ENCODE assay signal across 8 cellular contexts in genomic region chr19:49690656-49691242, GRCh38. TPM values are rescaled to one million over a fixed set of nuclear protein-coding genes. Genes with fewer than 3 reads are reported as not detected.
A peak's percentile ranks its signal among the peaks of the same experiment; 100 is the strongest.
DNase-seq lines count a peak whose midpoint lies in the region; ATAC-seq, FAIRE-seq and TF ChIP-seq lines count a peak whose summit lies in the region.

TSS of gene CPT1C (plus strand) at chr19:49691116. CDS start at chr19:49692253, 1,137 bp downstream.

- peak; percentile 52 for DNase-seq in GM12892 (ENCODE audit: insufficient read length)
- peak; percentile 98 for DNase-seq in NCI-H69 (lab: John Stamatoyannopoulos, UW)
- DNase-seq in activated naive CD4-positive, alpha-beta T cell treated with anti-CD3 and anti-CD28 coated beads, Interleukin-2, amount 50 U/mL, for 16 hours: peak; percentile 62
- peak; percentile 52 for DNase-seq in foreskin melanocyte
- no peak for DNase-seq in natural killer cell treated with Interleukin-12 subunit alpha and Interleukin-12 subunit beta and Interleukin-15 and Interleukin-18, amount 100 ng/mL, for 72 hours (ENCODE audit: low spot score)
- peak; percentile 88 to 91 for DNase-seq in suprapubic skin (ENCODE audit: low spot score in 2 of 2)
- DNase-seq in NOMO-1 treated with dmso at 0.1 percent for 144 hours (lab: John Stamatoyannopoulos, UW; ENCODE audit: unreplicated experiment): no peak
- no peak for DNase-seq in mesenteric fat pad (ENCODE audit: low spot score)

- H3K9me3 ChIP-seq in suprapubic skin: no peaks in the 10 kb centered on the region

- peak; percentile 27 for FAIRE-seq in GM12892 (lab: Jason Lieb, UNC)

- H3K4me1 Mint-ChIP-seq in natural killer cell treated with Interleukin-12 subunit alpha and Interleukin-12 subunit beta and Interleukin-15 and Interleukin-18, amount 100 ng/mL, for 72 hours (ENCODE audit: low read depth in 2 of 2): peaks cover 13 to 16% of the 10 kb centered on the region in 2 donors

- H3K36me3 Mint-ChIP-seq in natural killer cell treated with Interleukin-12 subunit alpha and Interleukin-12 subunit beta and Interleukin-15 and Interleukin-18, amount 100 ng/mL, for 72 hours: peaks cover 4% of the 10 kb centered on the region

- H3K9me3 Mint-ChIP-seq in natural killer cell treated with Interleukin-12 subunit alpha and Interleukin-12 subunit beta and Interleukin-15 and Interleukin-18, amount 100 ng/mL, for 72 hours: no peaks in the 10 kb centered on the region

- peak within 1 kb of the TSS; percentile 76 for H3K4me3 Mint-ChIP-seq in natural killer cell treated with Interleukin-12 subunit alpha and Interleukin-12 subunit beta and Interleukin-15 and Interleukin-18, amount 100 ng/mL, for 72 hours

- peak; percentile 41 to 75 for ATAC-seq in natural killer cell treated with Interleukin-12 subunit alpha and Interleukin-12 subunit beta and Interleukin-15 and Interleukin-18, amount 100 ng/mL, for 72 hours

- peaks cover 15% of the 10 kb centered on the region for H3K36me3 ChIP-seq in suprapubic skin

- WGBS in suprapubic skin: under 1% methylated on average over 37 of the region's 38 CpGs

- peak within 1 kb of the TSS; percentile 44 to 47 for H3K27ac Mint-ChIP-seq in natural killer cell treated with Interleukin-12 subunit alpha and Interleukin-12 subunit beta and Interleukin-15 and Interleukin-18, amount 100 ng/mL, for 72 hours

- peaks cover 27% of the 10 kb centered on the region for H3K4me1 ChIP-seq in suprapubic skin

- peak; percentile 36 for TF ChIP-seq POLR2A in GM12892 (IDR thresholded peaks at IDR 0.05; ENCODE audit: low read depth, low read length)
- TF ChIP-seq POLR2A in suprapubic skin (IDR thresholded peaks at IDR 0.05): peak in 1 of 2 donors; percentile 10

- no peak for TF ChIP-seq CTCF in suprapubic skin (IDR thresholded peaks at IDR 0.05)

- peaks cover 9 to 11% of the 10 kb centered on the region in 2 donors for H3K27me3 Mint-ChIP-seq in natural killer cell treated with Interleukin-12 subunit alpha and Interleukin-12 subunit beta and Interleukin-15 and Interleukin-18, amount 100 ng/mL, for 72 hours

- peak within 1 kb of the TSS; percentile 57 for H3K4me3 ChIP-seq in suprapubic skin

- peak within 1 kb of the TSS; percentile 49 for H3K27ac ChIP-seq in suprapubic skin

- no peak for TF ChIP-seq EP300 in suprapubic skin (IDR thresholded peaks at IDR 0.05)

- no peaks in the 10 kb centered on the region for H3K27me3 ChIP-seq in suprapubic skin

RNA-seq across cellular contexts. Expression of gene CPT1C, which starts in this region (rescaled TPM):
- not detected for polyA plus RNA-seq in GM12892 (2012; ENCODE audit: missing spikeins)
- 1 to 10 TPM in 1 of 2 donors, under 1 TPM in 1; 0.52 to 2.7 TPM for total RNA-seq in natural killer cell treated with Interleukin-12 subunit alpha and Interleukin-12 subunit beta and Interleukin-15 and Interleukin-18, amount 100 ng/mL, for 72 hours
- total RNA-seq in suprapubic skin (1 to 10 TPM in 1 of 4 donors, under 1 TPM in 3; 0.57 to 1.2 (median 0.92) TPM), mesenteric fat pad (7.2 TPM)

Comparison
In these comparisons a context has a peak if more than half of its experiments do, and no peak if none do; other contexts are left out.
1. DNase-seq: peak in GM12892 (single experiment), NCI-H69 (single experiment), activated naive CD4-positive, alpha-beta T cell treated with anti-CD3 and anti-CD28 coated beads, Interleukin-2, amount 50 U/mL, for 16 hours (single experiment), foreskin melanocyte (single experiment) and suprapubic skin (2 of 2); none in natural killer cell treated with Interleukin-12 subunit alpha and Interleukin-12 subunit beta and Interleukin-15 and Interleukin-18, amount 100 ng/mL, for 72 hours (single experiment), NOMO-1 treated with dmso at 0.1 percent for 144 hours (single experiment) and mesenteric fat pad (single experiment).